ENCODE assay signal across 1 cellular context in the genomic region with DNA sequence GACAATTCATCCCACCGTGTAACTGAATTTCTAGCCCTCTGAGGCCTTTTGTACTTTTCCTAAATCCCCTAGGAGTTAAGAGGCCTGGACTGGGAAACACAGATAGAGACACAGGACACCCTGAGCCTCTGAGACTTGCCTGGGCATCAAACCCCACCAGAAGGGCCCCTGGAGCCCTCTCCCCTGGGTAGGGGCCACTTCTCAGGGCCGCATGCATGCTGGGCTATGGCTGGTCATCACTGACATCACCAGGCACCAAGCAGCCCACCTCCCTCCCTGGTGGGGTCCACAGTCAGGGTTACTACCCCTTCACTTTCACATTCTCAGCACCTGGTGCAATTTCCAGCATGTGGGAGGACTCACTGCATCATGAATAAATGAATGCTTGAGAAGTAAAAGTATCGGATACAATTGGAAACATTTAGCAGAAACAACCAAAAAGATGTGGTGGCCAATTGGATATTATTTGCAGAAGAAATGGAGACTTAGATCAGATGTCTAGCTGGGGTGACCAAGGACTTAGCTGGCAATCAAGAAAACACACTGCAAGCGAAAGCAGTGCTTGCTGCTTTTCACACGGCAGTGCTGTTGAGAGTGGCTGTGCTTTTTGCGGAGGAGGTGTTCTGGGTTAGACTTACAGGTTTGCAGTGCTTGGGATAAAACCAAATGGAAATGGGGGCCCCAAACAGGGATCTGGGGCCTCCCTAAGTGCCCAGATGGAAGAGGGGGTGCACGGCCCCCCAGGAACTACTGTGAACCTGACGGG.
TF ChIP-seq lines count a peak whose summit lies in the region.

No MANE protein-coding gene starts in this region.

TF ChIP-seq in H1, 55 proteins besides CTCF, POLR2A, EP300 and RAD21:
- TF ChIP-seq KDM4A (IDR thresholded peaks at IDR 0.05; ENCODE audit: low read depth, low read length, severe bottlenecking) (no peak), MAFK (IDR thresholded peaks at IDR 0.05; ENCODE audit: low read depth, low read length) (no peak)
